In genomic region chr15:87522997-87523396, GRCh38 we compare ENCODE assay signal across 13 cellular contexts.
DNase-seq lines count a peak whose midpoint lies in the region; ATAC-seq and TF ChIP-seq lines count a peak whose summit lies in the region.
"Had no signal": no experiment of that assay in that cellular context is flagged by ENCODE, and none has a peak within 500 bp of the region (broad histone marks: within the 10 kb centered on the region; RNA-seq: fewer than 3 reads in every experiment).

No MANE protein-coding gene starts in this region.

- WGBS in heart right ventricle, 2 donors: 61 to 68% methylated on average over 1 of the region's 1 CpG

- ATAC-seq in heart right ventricle (no peak), GM21528 (IDR thresholded peaks at IDR 0.05; ENCODE audit: low FRiP score, unreplicated experiment) (no peak)
- ATAC-seq: A549, HCT116, HepG2 had no signal

- peak; percentile 67 for DNase-seq in DMS153 treated with DMSO at 0.1 percent for 48 hours (lab: John Stamatoyannopoulos, UW; ENCODE audit: unreplicated experiment)
- peak; percentile 20 for DNase-seq in NCI-H345 (lab: John Stamatoyannopoulos, UW)
- DNase-seq in fibroblast of mammary gland (ENCODE audit: low read depth): peak; percentile 4
- peak; percentile 55 for DNase-seq in stromal cell of bone marrow (ENCODE audit: low read depth)
- no peak for DNase-seq in heart right ventricle
- DNase-seq: BE2C; CD4-positive, alpha-beta memory T cell; GF-D8 had no signal

- H3K27me3 ChIP-seq in heart right ventricle: no peaks in the 10 kb centered on the region
- H3K27me3 ChIP-seq: BE2C had no signal

- peaks cover 0 to 8% (median 0%) of the 10 kb centered on the region in 11 donors for H3K9me3 ChIP-seq in heart right ventricle
- H3K9me3 ChIP-seq: BE2C had no signal

- intact Hi-C loops in heart right ventricle (cut with DNase I): no loop called here

- H3K36me3 ChIP-seq in heart right ventricle: no peaks in the 10 kb centered on the region
- H3K36me3 ChIP-seq: BE2C had no signal

- TF ChIP-seq CTCF in fibroblast of mammary gland (conservative IDR thresholded peaks at IDR 0.05; ENCODE audit: control insufficient read depth, insufficient read depth, low read depth, low read length) (no peak), heart right ventricle (IDR thresholded peaks at IDR 0.05) (no peak)

- H3K4me1 ChIP-seq in heart right ventricle: no peaks in the 10 kb centered on the region
- H3K4me1 ChIP-seq: A549, BE2C had no signal

- no peak overlapping the region for H3K27ac ChIP-seq in heart right ventricle
- H3K27ac ChIP-seq: A549, C4-2B had no signal

- H3K4me3 ChIP-seq in fibroblast of mammary gland (ENCODE audit: control insufficient read depth, low read depth, low read length) (no peak overlapping the region), heart right ventricle (no peak overlapping the region)
- H3K4me3 ChIP-seq: A549 had no signal

Comparison
In these comparisons a context has a peak if more than half of its experiments do, and no peak if none do; other contexts are left out.
1. DNase-seq: peak in DMS153 treated with DMSO at 0.1 percent for 48 hours (single experiment), NCI-H345 (single experiment), fibroblast of mammary gland (single experiment) and stromal cell of bone marrow (single experiment); none in heart right ventricle (0 of 2).